17 cellular contexts compared by ENCODE assay signal in genomic region chr1:165877411-165877810, GRCh38.
"Had no signal": no experiment of that assay in that cellular context is flagged by ENCODE, and none has a peak within 500 bp of the region (broad histone marks: within the 10 kb centered on the region; RNA-seq: fewer than 3 reads in every experiment).

No MANE protein-coding gene starts in this region.

- H3K9me3 Mint-ChIP-seq: central memory CD8-positive, alpha-beta T cell; stimulated activated naive CD8-positive, alpha-beta T cell treated with anti-CD3 and anti-CD28 coated beads, Interleukin-15, Interleukin-2, amounts not matched to agents 100 ng/mL and 50 ng/mL, for 24 hours had no signal

- H3K4me1 ChIP-seq: breast epithelium, parathyroid adenoma, tibial artery had no signal

- H3K27me3 Mint-ChIP-seq: central memory CD8-positive, alpha-beta T cell had no signal

- H3K27me3 ChIP-seq: breast epithelium, heart left ventricle, tibial artery had no signal

- H3K9me3 ChIP-seq: breast epithelium, tibial artery had no signal

- DNase-seq: activated CD4-positive, alpha-beta T cell treated with anti-CD3 and anti-CD28 coated beads, Interleukin-2, amount 50 U/mL, for 1 hour; activated T-cell treated with anti-CD3 and anti-CD28 coated beads, Interleukin-2, amount 50 U/mL, for 1 hour; amniotic stem cell; heart left ventricle; left ventricle myocardium superior; mammary epithelial cell; midbrain; right cardiac atrium; stimulated activated CD4-positive, alpha-beta T cell treated with anti-CD3 and anti-CD28 coated beads, Interleukin-4, amount 100 ng/mL, for 24 hours; T1000; tibial artery had no signal

- H3K4me3 ChIP-seq: breast epithelium, heart left ventricle, tibial artery had no signal

- H3K4me1 Mint-ChIP-seq: nephron had no signal

- H3K4me3 Mint-ChIP-seq: activated naive CD8-positive, alpha-beta T cell; central memory CD8-positive, alpha-beta T cell; nephron; stimulated activated naive CD8-positive, alpha-beta T cell treated with anti-CD3 and anti-CD28 coated beads, Interleukin-15, Interleukin-2, amounts not matched to agents 100 ng/mL and 50 ng/mL, for 24 hours had no signal

- H3K27ac ChIP-seq: breast epithelium, heart left ventricle, parathyroid adenoma, tibial artery had no signal

- H3K36me3 ChIP-seq: breast epithelium, heart left ventricle, tibial artery had no signal

- H3K27ac Mint-ChIP-seq: activated naive CD8-positive, alpha-beta T cell; nephron; stimulated activated naive CD8-positive, alpha-beta T cell treated with anti-CD3 and anti-CD28 coated beads, Interleukin-15, Interleukin-2, amounts not matched to agents 100 ng/mL and 50 ng/mL, for 24 hours had no signal
